Comparison of ENCODE assay signal across 1 cellular context in genomic region chr7:44044315-44045225, GRCh38.
TF ChIP-seq lines count a peak whose summit lies in the region.

Gene DBNL, plus strand, starts transcription at chr7:44044702. Its CDS starts 36 bp downstream, at chr7:44044738.

TF ChIP-seq in H1, 55 proteins besides CTCF, POLR2A, EP300 and RAD21 (continued from another document):
- peak; percentile 69; the same call in 1 of the 2 replicates for TF ChIP-seq YY1 (IDR thresholded peaks at IDR 0.05; ENCODE audit: low read depth, low read length)
- TF ChIP-seq KDM4A (IDR thresholded peaks at IDR 0.05; ENCODE audit: low read depth, low read length, severe bottlenecking): peak; percentile 59
- no peak for TF ChIP-seq KDM5A (IDR thresholded peaks at IDR 0.05; ENCODE audit: low read length)
- no peak for TF ChIP-seq SP2 (IDR thresholded peaks at IDR 0.05; ENCODE audit: low read length)
- TF ChIP-seq TAF1 (IDR thresholded peaks at IDR 0.05; ENCODE audit: low read depth, low read length): 0 out of 2 replicates have a peak, but pooled peaks have one; percentile 18
- TF ChIP-seq SIN3A (conservative IDR thresholded peaks at IDR 0.05 in 1 of 2, IDR thresholded peaks at IDR 0.05 in 1 of 2; ENCODE audit: low read depth in 1 of 2, low read length in 2 of 2): peak; percentile 90 to 97
- TF ChIP-seq EGR1 (IDR thresholded peaks at IDR 0.05; ENCODE audit: borderline replicate concordance, low read depth, low read length): peak; percentile 32; the same call in 1 of the 2 replicates
- TF ChIP-seq SAP30 (IDR thresholded peaks at IDR 0.05; ENCODE audit: insufficient read depth, insufficient replicate concordance, low read length): peak; percentile 62
- TF ChIP-seq ASH2L (IDR thresholded peaks at IDR 0.05; ENCODE audit: low read length): peak; percentile 67
- peak; percentile 91 for TF ChIP-seq E2F6 (IDR thresholded peaks at IDR 0.05)
- TF ChIP-seq POU5F1 (IDR thresholded peaks at IDR 0.05; ENCODE audit: low read depth, low read length): no peak
